8 cellular contexts compared by ENCODE assay signal in genomic region chr21:45078877-45079281, GRCh38.
DNase-seq lines count a peak whose midpoint lies in the region; ATAC-seq and TF ChIP-seq lines count a peak whose summit lies in the region.

No MANE protein-coding gene starts in this region.

- TF ChIP-seq CTCF in cardiac fibroblast (IDR thresholded peaks at IDR 0.05; ENCODE audit: low read depth, low read length): no peak

- ATAC-seq in HG03571 (IDR thresholded peaks at IDR 0.05; ENCODE audit: unreplicated experiment) (no peak), HG02840 (IDR thresholded peaks at IDR 0.05; ENCODE audit: low FRiP score, unreplicated experiment) (no peak)

- DNase-seq in GM04503 (ENCODE audit: low read depth) (peak; percentile 22), cardiac fibroblast (ENCODE audit: low read depth in 2 of 2) (peak; percentile 87 to 96), C1 segment of cervical spinal cord (lab: John Stamatoyannopoulos, UW) (no peak), HPDE6-E6E7 (ENCODE audit: extremely low spot score) (no peak)
- DNase-seq in activated CD4-positive, CD25-positive, alpha-beta regulatory T cell treated with anti-CD3 and anti-CD28 coated beads, Interleukin-2, amount 50 U/mL, for 72 hours: peak; percentile 47
- peak; percentile 73 for DNase-seq in stimulated activated CD4-positive, alpha-beta T cell treated with anti-CD3 and anti-CD28 coated beads, Interleukin-2, amount 100 ng/mL, for 4 hours (ENCODE audit: low read depth)

- H3K4me3 ChIP-seq in cardiac fibroblast (replicated peaks in 1 of 2; ENCODE audit: low read depth in 2 of 2, low read length in 2 of 2): peak overlapping the region in 1 of 2 donors; percentile 11

Comparison
In these comparisons a context has a peak if more than half of its experiments do, and no peak if none do; other contexts are left out.
1. DNase-seq: peak in GM04503 (single experiment), activated CD4-positive, CD25-positive, alpha-beta regulatory T cell treated with anti-CD3 and anti-CD28 coated beads, Interleukin-2, amount 50 U/mL, for 72 hours (single experiment), cardiac fibroblast (2 of 2) and stimulated activated CD4-positive, alpha-beta T cell treated with anti-CD3 and anti-CD28 coated beads, Interleukin-2, amount 100 ng/mL, for 4 hours (single experiment); none in C1 segment of cervical spinal cord (0 of 14) and HPDE6-E6E7 (single experiment).